In the genomic region with DNA sequence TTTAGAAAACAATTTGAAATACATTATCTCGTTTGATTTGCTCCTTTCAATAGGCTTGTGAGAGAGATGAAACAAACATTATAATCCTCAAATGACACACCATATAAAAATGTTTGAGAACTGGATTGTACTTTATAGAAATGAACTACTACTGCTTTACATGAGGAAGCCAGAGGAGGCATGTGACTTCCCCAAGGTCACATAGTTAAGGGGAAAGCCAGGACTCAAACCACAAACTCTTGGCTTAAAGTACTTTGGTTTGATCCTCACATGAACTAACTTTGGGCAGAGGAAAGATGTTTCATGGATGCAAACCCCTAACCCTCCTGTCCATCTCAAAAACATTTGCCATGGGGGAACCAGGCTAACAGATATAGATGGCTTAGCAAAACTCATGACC, we compare ENCODE assay signal across 19 cellular contexts. TPM values are rescaled to one million over a fixed set of nuclear protein-coding genes. Genes with fewer than 3 reads are reported as not detected.
DNase-seq lines count a peak whose midpoint lies in the region; ATAC-seq lines count a peak whose summit lies in the region.
"Had no signal": no experiment of that assay in that cellular context is flagged by ENCODE, and none has a peak within 500 bp of the region (broad histone marks: within the 10 kb centered on the region; RNA-seq: fewer than 3 reads in every experiment).

No MANE protein-coding gene starts in this region.

- peaks cover 51% of the 10 kb centered on the region for H3K27me3 Mint-ChIP-seq in activated CD4-positive, alpha-beta T cell treated with anti-CD3 and anti-CD28 coated beads for 36 hours

- H3K9me3 Mint-ChIP-seq in activated CD4-positive, alpha-beta T cell treated with anti-CD3 and anti-CD28 coated beads for 36 hours (ENCODE audit: low read depth): no peaks in the 10 kb centered on the region
- H3K9me3 Mint-ChIP-seq: activated CD4-positive, alpha-beta T cell treated with anti-CD3 and anti-CD28 coated beads, Interleukin-2, amount 10 ng/mL, durations not matched to agents 24 days and 14 days; activated T-cell treated with anti-CD3 and anti-CD28 coated beads, Interleukin-2, amount 50 U/mL, for 4 hours; T-helper 1 cell treated with Interleukin-12 subunit alpha and Interleukin-12 subunit beta and Interleukin-4 antibody, amounts not matched to agents 30 μg/mL and 1 μg/mL, for 36 hours had no signal

- H3K27ac Mint-ChIP-seq in activated CD4-positive, alpha-beta T cell treated with anti-CD3 and anti-CD28 coated beads for 36 hours: no peak overlapping the region
- H3K27ac Mint-ChIP-seq: activated CD4-positive, alpha-beta T cell treated with anti-CD3 and anti-CD28 coated beads, Interleukin-2, amount 10 ng/mL, durations not matched to agents 24 days and 14 days; T-helper 1 cell treated with Interleukin-12 subunit alpha and Interleukin-12 subunit beta and Interleukin-4 antibody, amounts not matched to agents 30 μg/mL and 1 μg/mL, for 36 hours had no signal

- H3K4me1 Mint-ChIP-seq in activated CD4-positive, alpha-beta T cell treated with anti-CD3 and anti-CD28 coated beads for 36 hours: peaks cover 4% of the 10 kb centered on the region

- no peak overlapping the region for H3K4me3 Mint-ChIP-seq in activated CD4-positive, alpha-beta T cell treated with anti-CD3 and anti-CD28 coated beads for 36 hours
- H3K4me3 Mint-ChIP-seq: activated CD4-positive, alpha-beta T cell treated with anti-CD3 and anti-CD28 coated beads, Interleukin-2, amount 10 ng/mL, durations not matched to agents 24 days and 14 days; activated T-cell treated with anti-CD3 and anti-CD28 coated beads, Interleukin-2, amount 50 U/mL, for 4 hours; T-helper 1 cell treated with Interleukin-12 subunit alpha and Interleukin-12 subunit beta and Interleukin-4 antibody, amounts not matched to agents 30 μg/mL and 1 μg/mL, for 36 hours had no signal

- DNase-seq in AG08396 (ENCODE audit: low spot score) (peak; percentile 29), HT-29 (ENCODE audit: low spot score) (peak; percentile 7), astrocyte of the hippocampus (ENCODE audit: low read depth, low spot score) (peak; percentile 54), foreskin melanocyte (peak; percentile 79), ureter (ENCODE audit: low spot score) (no peak), NCI-H774 (lab: John Stamatoyannopoulos, UW) (no peak)
- no peak for DNase-seq in activated CD4-positive, alpha-beta T cell treated with anti-CD3 and anti-CD28 coated beads for 36 hours
- DNase-seq: activated CD4-positive, alpha-beta T cell treated with anti-CD3 and anti-CD28 coated beads, Interleukin-2, amount 10 ng/mL, durations not matched to agents 24 days and 14 days; activated T-cell treated with anti-CD3 and anti-CD28 coated beads, Interleukin-2, amount 50 U/mL, for 4 hours; effector CD4-positive, alpha-beta T cell; glutamatergic neuron; kidney; NCI-H1105; NCI-H2227 treated with DMSO at 0.1 percent for 48 hours; pancreas; spleen had no signal

- POLR2A ChIA-PET in activated CD4-positive, alpha-beta T cell treated with anti-CD3 and anti-CD28 coated beads for 36 hours (lab: Charles Lee): no interaction called here

- CTCF ChIA-PET in activated CD4-positive, alpha-beta T cell treated with anti-CD3 and anti-CD28 coated beads for 36 hours (lab: Charles Lee): interaction anchor here (2.2 kb wide), 1 partner anchor 49 kb away, joined by 15 read pairs; no protein-coding TSS in a partner anchor

- intact Hi-C loops in activated CD4-positive, alpha-beta T cell treated with anti-CD3 and anti-CD28 coated beads for 36 hours (cut with DNase I, micrococcal nuclease): no loop called here

- H3K36me3 Mint-ChIP-seq in activated CD4-positive, alpha-beta T cell treated with anti-CD3 and anti-CD28 coated beads for 36 hours (ENCODE audit: low read depth): no peaks in the 10 kb centered on the region

- ATAC-seq in activated CD4-positive, alpha-beta T cell treated with anti-CD3 and anti-CD28 coated beads for 36 hours: no peak
- no peak for ATAC-seq in HG02840 (IDR thresholded peaks at IDR 0.05; ENCODE audit: low FRiP score, unreplicated experiment)
- ATAC-seq: activated T-cell treated with anti-CD3 and anti-CD28 coated beads, Interleukin-2, amount 50 U/mL, for 4 hours had no signal

RNA-seq across cellular contexts. Expression of gene ARHGEF11, which starts 4.7 kb away (rescaled TPM):
- 24.9 and 28.6 TPM in 2 replicates for total RNA-seq in HT-29 (2014; rRNA removed; shearing (Covaris generic))
- 47.4 TPM for total RNA-seq in ureter
- total RNA-seq in activated CD4-positive, alpha-beta T cell treated with anti-CD3 and anti-CD28 coated beads for 36 hours: 1 to 10 TPM; 3.5 to 4.8 TPM

RNA-seq across cellular contexts. Expression of gene ETV3L, which starts 58.8 kb away (rescaled TPM):
- total RNA-seq in HT-29 (2014; rRNA removed; shearing (Covaris generic)): not detected in 2 replicates
- not detected for total RNA-seq in ureter
- total RNA-seq in activated CD4-positive, alpha-beta T cell treated with anti-CD3 and anti-CD28 coated beads for 36 hours: not detected
- total RNA-seq: activated CD4-positive, alpha-beta T cell treated with anti-CD3 and anti-CD28 coated beads, Interleukin-2, amount 10 ng/mL, durations not matched to agents 24 days and 14 days; activated T-cell treated with anti-CD3 and anti-CD28 coated beads, Interleukin-2, amount 50 U/mL, for 4 hours; kidney; pancreas; spleen; suprapubic skin had no signal

Comparison
In these comparisons a context has a peak if more than half of its experiments do, and no peak if none do; other contexts are left out.
1. DNase-seq: peak in AG08396 (single experiment), HT-29 (single experiment), astrocyte of the hippocampus (single experiment) and foreskin melanocyte (single experiment); none in ureter (single experiment), NCI-H774 (single experiment) and activated CD4-positive, alpha-beta T cell treated with anti-CD3 and anti-CD28 coated beads for 36 hours (single experiment).